In genomic region chr12:85821759-85822158, GRCh38 we compare ENCODE assay signal across 1 cellular context.
TF ChIP-seq lines count a peak whose summit lies in the region.

No MANE protein-coding gene starts in this region.

TF ChIP-seq in HepG2, 621 proteins besides CTCF, POLR2A, EP300 and RAD21 (continued from another document and continues in another):
- TF ChIP-seq ZNF441 (CRISPR knock-in tag; IDR thresholded peaks at IDR 0.05; ENCODE audit: borderline replicate concordance) (no peak), SP140L (CRISPR knock-in tag; IDR thresholded peaks at IDR 0.05; ENCODE audit: borderline replicate concordance) (no peak), MIER3 (CRISPR knock-in tag; IDR thresholded peaks at IDR 0.05; ENCODE audit: borderline replicate concordance) (0 out of 2 replicates have a peak, but pooled peaks have one; percentile 38), ZNF12 (CRISPR knock-in tag; IDR thresholded peaks at IDR 0.05) (no peak), PRDM4 (CRISPR knock-in tag; IDR thresholded peaks at IDR 0.05; ENCODE audit: borderline replicate concordance) (no peak), ZNF563 (CRISPR knock-in tag; IDR thresholded peaks at IDR 0.05) (no peak), ZNF670 (CRISPR knock-in tag; IDR thresholded peaks at IDR 0.05; ENCODE audit: borderline replicate concordance) (no peak), ATRX (CRISPR knock-in tag; IDR thresholded peaks at IDR 0.05; ENCODE audit: borderline replicate concordance) (no peak), SKI (IDR thresholded peaks at IDR 0.05; ENCODE audit: partially characterized antibody) (no peak), ZNF724P (CRISPR knock-in tag; IDR thresholded peaks at IDR 0.05; ENCODE audit: borderline replicate concordance) (no peak), HOXA7 (CRISPR knock-in tag; IDR thresholded peaks at IDR 0.05) (no peak), TEAD3 (CRISPR knock-in tag; optimal IDR thresholded peaks at IDR 0.05; ENCODE audit: borderline replicate concordance) (peak; percentile 65), TCF12 (IDR thresholded peaks at IDR 0.05) (no peak), TCF12 (CRISPR knock-in tag; IDR thresholded peaks at IDR 0.05) (no peak), ZNF883 (CRISPR knock-in tag; IDR thresholded peaks at IDR 0.05; ENCODE audit: not compliant biosample characterization) (no peak), TRIM22 (IDR thresholded peaks at IDR 0.05) (no peak), SRSF9 (IDR thresholded peaks at IDR 0.05; ENCODE audit: borderline replicate concordance, insufficient read depth, low read depth, low read length, poor library complexity, severe bottlenecking) (no peak), SOX5 (CRISPR knock-in tag; IDR thresholded peaks at IDR 0.05; ENCODE audit: borderline replicate concordance) (peak; percentile 49; the same call in 1 of the 2 replicates), PRDM15 (CRISPR knock-in tag; IDR thresholded peaks at IDR 0.05) (no peak), ZNF564 (CRISPR knock-in tag; IDR thresholded peaks at IDR 0.05) (no peak), NCOR1 (IDR thresholded peaks at IDR 0.05; ENCODE audit: borderline replicate concordance, low read length) (no peak), THYN1 (CRISPR knock-in tag; IDR thresholded peaks at IDR 0.05; ENCODE audit: borderline replicate concordance, low read depth) (no peak), SOX6 (IDR thresholded peaks at IDR 0.05) (no peak), SOX6 (CRISPR knock-in tag; IDR thresholded peaks at IDR 0.05) (peak; percentile 33; the same call in 1 of the 2 replicates), ZNF331 (CRISPR knock-in tag; IDR thresholded peaks at IDR 0.05) (no peak), EZH2 (conservative IDR thresholded peaks at IDR 0.05; ENCODE audit: low read depth, low read length) (no peak), FOXP1 (IDR thresholded peaks at IDR 0.05) (no peak), FOXP1 (CRISPR knock-in tag; IDR thresholded peaks at IDR 0.05) (peak; percentile 46; the same call in 1 of the 2 replicates), ZNF263 (CRISPR knock-in tag; IDR thresholded peaks at IDR 0.05) (no peak), YY1 (IDR thresholded peaks at IDR 0.05; ENCODE audit: insufficient read depth, insufficient replicate concordance, low read depth, low read length) (no peak), ZNF138 (CRISPR knock-in tag; IDR thresholded peaks at IDR 0.05; ENCODE audit: low read depth) (no peak), ETV5 (CRISPR knock-in tag; IDR thresholded peaks at IDR 0.05; ENCODE audit: borderline replicate concordance) (peak; percentile 34; the same call in 1 of the 2 replicates), IKZF5 (CRISPR knock-in tag; IDR thresholded peaks at IDR 0.05) (no peak), ZNF776 (CRISPR knock-in tag; IDR thresholded peaks at IDR 0.05) (no peak), ZNF34 (CRISPR knock-in tag; IDR thresholded peaks at IDR 0.05; ENCODE audit: borderline replicate concordance) (no peak), SNAPC2 (CRISPR knock-in tag; IDR thresholded peaks at IDR 0.05) (no peak), ZSCAN5A (CRISPR knock-in tag; IDR thresholded peaks at IDR 0.05; ENCODE audit: borderline replicate concordance) (no peak), GFI1 (CRISPR knock-in tag; IDR thresholded peaks at IDR 0.05; ENCODE audit: borderline replicate concordance) (peak; percentile 27; the same call in 1 of the 2 replicates)
- TF ChIP-seq, protein P1, sequence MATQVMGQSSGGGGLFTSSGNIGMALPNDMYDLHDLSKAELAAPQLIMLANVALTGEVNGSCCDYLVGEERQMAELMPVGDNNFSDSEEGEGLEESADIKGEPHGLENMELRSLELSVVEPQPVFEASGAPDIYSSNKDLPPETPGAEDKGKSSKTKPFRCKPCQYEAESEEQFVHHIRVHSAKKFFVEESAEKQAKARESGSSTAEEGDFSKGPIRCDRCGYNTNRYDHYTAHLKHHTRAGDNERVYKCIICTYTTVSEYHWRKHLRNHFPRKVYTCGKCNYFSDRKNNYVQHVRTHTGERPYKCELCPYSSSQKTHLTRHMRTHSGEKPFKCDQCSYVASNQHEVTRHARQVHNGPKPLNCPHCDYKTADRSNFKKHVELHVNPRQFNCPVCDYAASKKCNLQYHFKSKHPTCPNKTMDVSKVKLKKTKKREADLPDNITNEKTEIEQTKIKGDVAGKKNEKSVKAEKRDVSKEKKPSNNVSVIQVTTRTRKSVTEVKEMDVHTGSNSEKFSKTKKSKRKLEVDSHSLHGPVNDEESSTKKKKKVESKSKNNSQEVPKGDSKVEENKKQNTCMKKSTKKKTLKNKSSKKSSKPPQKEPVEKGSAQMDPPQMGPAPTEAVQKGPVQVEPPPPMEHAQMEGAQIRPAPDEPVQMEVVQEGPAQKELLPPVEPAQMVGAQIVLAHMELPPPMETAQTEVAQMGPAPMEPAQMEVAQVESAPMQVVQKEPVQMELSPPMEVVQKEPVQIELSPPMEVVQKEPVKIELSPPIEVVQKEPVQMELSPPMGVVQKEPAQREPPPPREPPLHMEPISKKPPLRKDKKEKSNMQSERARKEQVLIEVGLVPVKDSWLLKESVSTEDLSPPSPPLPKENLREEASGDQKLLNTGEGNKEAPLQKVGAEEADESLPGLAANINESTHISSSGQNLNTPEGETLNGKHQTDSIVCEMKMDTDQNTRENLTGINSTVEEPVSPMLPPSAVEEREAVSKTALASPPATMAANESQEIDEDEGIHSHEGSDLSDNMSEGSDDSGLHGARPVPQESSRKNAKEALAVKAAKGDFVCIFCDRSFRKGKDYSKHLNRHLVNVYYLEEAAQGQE (IDR thresholded peaks at IDR 0.05; ENCODE audit: borderline replicate concordance in 1 of 2, low read depth in 1 of 2, low read length in 2 of 2): 0 out of 4 replicates have a peak, but pooled peaks of 1 of the 2 experiments have one; percentile 28
- TF ChIP-seq, protein P2, sequence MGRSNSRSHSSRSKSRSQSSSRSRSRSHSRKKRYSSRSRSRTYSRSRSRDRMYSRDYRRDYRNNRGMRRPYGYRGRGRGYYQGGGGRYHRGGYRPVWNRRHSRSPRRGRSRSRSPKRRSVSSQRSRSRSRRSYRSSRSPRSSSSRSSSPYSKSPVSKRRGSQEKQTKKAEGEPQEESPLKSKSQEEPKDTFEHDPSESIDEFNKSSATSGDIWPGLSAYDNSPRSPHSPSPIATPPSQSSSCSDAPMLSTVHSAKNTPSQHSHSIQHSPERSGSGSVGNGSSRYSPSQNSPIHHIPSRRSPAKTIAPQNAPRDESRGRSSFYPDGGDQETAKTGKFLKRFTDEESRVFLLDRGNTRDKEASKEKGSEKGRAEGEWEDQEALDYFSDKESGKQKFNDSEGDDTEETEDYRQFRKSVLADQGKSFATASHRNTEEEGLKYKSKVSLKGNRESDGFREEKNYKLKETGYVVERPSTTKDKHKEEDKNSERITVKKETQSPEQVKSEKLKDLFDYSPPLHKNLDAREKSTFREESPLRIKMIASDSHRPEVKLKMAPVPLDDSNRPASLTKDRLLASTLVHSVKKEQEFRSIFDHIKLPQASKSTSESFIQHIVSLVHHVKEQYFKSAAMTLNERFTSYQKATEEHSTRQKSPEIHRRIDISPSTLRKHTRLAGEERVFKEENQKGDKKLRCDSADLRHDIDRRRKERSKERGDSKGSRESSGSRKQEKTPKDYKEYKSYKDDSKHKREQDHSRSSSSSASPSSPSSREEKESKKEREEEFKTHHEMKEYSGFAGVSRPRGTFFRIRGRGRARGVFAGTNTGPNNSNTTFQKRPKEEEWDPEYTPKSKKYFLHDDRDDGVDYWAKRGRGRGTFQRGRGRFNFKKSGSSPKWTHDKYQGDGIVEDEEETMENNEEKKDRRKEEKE (IDR thresholded peaks at IDR 0.05): no peak
